Comparison of ENCODE assay signal across 1 cellular context in the genomic region with DNA sequence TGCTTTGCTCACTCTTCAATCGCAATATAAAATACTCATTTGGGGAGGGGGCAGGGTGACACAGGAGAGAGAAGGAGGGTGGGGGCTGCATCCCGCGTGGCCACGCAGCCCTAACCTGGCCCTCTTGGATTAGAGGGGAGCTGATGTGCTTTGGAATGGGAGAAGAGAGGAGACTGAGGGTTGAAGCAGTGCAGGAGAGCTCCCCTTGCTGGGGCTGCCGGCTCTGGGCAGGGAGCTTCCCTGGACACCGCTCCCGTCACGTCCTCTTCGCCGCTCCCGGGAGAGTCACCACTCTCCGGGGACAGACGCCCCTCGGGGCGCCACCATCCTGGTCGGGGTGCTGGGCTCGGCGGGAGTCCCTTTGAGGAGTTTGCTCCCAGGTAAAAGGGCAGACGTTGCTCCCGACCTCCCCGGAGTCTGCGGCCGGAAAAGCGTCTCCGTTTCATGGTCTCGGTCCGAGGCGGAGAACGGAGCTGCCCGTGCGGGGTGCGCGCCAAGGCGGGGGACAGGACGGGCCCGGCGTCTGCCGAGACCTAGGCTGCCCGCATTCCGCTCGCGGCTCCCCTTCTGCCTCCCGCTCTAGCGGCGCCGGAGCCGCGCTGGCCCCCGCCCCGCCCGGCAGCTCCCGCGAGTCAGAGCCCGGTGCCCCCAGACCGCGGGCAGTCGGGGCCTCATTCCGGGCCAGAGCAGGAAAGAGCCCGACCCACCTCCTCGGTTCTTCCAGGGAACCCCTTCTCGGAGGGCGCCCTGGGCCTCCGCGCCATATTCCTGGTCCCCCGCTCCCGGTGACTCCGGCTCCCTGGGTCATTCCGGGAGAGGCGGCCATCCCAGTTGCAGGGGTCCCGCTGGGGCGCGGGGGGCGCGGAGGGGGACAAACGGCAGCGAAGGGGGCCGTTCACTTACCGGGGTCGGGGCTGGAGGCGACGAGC.
TF ChIP-seq lines count a peak whose summit lies in the region.

No MANE protein-coding gene starts in this region.

TF ChIP-seq in IMR-90, 13 proteins besides CTCF, POLR2A, EP300 and RAD21 (continued from another document):
- TF ChIP-seq, protein P1, sequence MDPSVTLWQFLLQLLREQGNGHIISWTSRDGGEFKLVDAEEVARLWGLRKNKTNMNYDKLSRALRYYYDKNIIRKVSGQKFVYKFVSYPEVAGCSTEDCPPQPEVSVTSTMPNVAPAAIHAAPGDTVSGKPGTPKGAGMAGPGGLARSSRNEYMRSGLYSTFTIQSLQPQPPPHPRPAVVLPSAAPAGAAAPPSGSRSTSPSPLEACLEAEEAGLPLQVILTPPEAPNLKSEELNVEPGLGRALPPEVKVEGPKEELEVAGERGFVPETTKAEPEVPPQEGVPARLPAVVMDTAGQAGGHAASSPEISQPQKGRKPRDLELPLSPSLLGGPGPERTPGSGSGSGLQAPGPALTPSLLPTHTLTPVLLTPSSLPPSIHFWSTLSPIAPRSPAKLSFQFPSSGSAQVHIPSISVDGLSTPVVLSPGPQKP (IDR thresholded peaks at IDR 0.05; ENCODE audit: borderline replicate concordance, low read depth, low read length) = no peak
- TF ChIP-seq MXI1 (IDR thresholded peaks at IDR 0.05; ENCODE audit: borderline replicate concordance, low read depth, low read length) (no peak), RFX5 (IDR thresholded peaks at IDR 0.05; ENCODE audit: low read depth, low read length) (no peak), RCOR1 (IDR thresholded peaks at IDR 0.05; ENCODE audit: insufficient replicate concordance, low read length) (no peak), NFE2L2 (IDR thresholded peaks at IDR 0.05; ENCODE audit: low read depth, low read length) (no peak), CHD1 (IDR thresholded peaks at IDR 0.05; ENCODE audit: low read depth, low read length) (no peak), CEBPB (IDR thresholded peaks at IDR 0.05; ENCODE audit: low read depth, low read length) (no peak), BHLHE40 (IDR thresholded peaks at IDR 0.05; ENCODE audit: low read depth, low read length) (no peak), USF2 (IDR thresholded peaks at IDR 0.05; ENCODE audit: low read depth, low read length) (no peak)
